Comparison of ENCODE assay signal across 1 cellular context in the genomic region with DNA sequence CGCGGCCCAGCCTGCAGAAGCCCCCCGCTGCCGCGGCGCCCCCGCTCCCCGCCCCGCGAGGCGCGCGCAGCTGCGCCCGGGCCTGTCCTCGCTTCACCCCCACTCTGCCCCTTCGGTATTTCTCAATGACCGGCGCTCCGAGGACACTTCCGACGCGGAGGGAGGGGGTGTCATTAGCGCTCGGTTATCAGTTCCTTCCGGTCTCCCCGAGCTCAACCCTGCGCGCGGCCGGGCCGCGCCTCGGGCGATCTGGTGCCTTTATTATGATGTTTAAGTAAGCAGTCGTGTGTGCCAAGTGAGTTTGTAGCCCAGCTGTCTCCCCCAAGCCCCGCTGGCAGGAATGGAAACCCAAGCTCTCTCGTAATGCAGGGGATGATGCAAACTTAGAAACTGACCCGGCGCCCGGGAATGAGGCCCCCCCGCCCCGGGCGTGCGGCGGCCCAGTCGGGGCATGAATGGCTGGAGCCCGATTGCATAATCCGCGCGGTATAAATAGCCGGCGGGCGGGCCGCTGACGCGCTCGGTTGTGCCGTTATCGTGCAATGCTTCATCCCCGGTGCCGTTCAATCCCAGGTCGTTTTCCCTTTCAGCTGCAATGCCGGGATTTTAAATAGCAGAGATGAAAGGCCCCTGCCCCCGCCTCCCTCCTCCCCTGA.
A peak's percentile ranks its signal among the peaks of the same experiment; 100 is the strongest.
TF ChIP-seq lines count a peak whose summit lies in the region.

No MANE protein-coding gene starts in this region.

TF ChIP-seq in K562, 482 proteins besides CTCF, POLR2A, EP300 and RAD21 (continued from another document and continues in another):
- TF ChIP-seq, protein P1, sequence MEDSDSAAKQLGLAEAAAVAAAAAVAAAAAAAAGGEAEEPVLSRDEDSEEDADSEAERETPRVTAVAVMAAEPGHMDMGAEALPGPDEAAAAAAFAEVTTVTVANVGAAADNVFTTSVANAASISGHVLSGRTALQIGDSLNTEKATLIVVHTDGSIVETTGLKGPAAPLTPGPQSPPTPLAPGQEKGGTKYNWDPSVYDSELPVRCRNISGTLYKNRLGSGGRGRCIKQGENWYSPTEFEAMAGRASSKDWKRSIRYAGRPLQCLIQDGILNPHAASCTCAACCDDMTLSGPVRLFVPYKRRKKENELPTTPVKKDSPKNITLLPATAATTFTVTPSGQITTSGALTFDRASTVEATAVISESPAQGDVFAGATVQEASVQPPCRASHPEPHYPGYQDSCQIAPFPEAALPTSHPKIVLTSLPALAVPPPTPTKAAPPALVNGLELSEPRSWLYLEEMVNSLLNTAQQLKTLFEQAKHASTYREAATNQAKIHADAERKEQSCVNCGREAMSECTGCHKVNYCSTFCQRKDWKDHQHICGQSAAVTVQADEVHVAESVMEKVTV (CRISPR knock-in tag; IDR thresholded peaks at IDR 0.05), result peak; percentile 69
- TF ChIP-seq MIER1 (IDR thresholded peaks at IDR 0.05; ENCODE audit: low read depth) (no peak), HMGN3 (IDR thresholded peaks at IDR 0.05; ENCODE audit: borderline replicate concordance, extremely low read depth, insufficient read length, low read depth, low read length) (peak; percentile 88), ZNF764 (CRISPR knock-in tag; IDR thresholded peaks at IDR 0.05; ENCODE audit: low read depth) (no peak), PRPF4 (IDR thresholded peaks at IDR 0.05; ENCODE audit: insufficient read depth, low read depth, low read length, poor library complexity, severe bottlenecking) (peak; percentile 20), RFX1 (IDR thresholded peaks at IDR 0.05) (no peak), SREBF2 (CRISPR knock-in tag; IDR thresholded peaks at IDR 0.05) (no peak), CXXC5 (CRISPR knock-in tag; IDR thresholded peaks at IDR 0.05) (peak; percentile 94), MTA3 (IDR thresholded peaks at IDR 0.05; ENCODE audit: borderline replicate concordance) (peak; percentile 95), PURB (CRISPR knock-in tag; IDR thresholded peaks at IDR 0.05; ENCODE audit: low read depth) (no peak), TEAD4 (IDR thresholded peaks at IDR 0.05; ENCODE audit: low read length) (no peak), TEAD4 (CRISPR knock-in tag; IDR thresholded peaks at IDR 0.05; ENCODE audit: borderline replicate concordance) (no peak), CEBPG (CRISPR knock-in tag; IDR thresholded peaks at IDR 0.05) (peak; percentile 98), CEBPG (tag; conservative IDR thresholded peaks at IDR 0.05 in 1 of 2, IDR thresholded peaks at IDR 0.05 in 1 of 2) (peak; percentile 100), NR2C2 (CRISPR knock-in tag; IDR thresholded peaks at IDR 0.05) (no peak), NR2C2 (tag; IDR thresholded peaks at IDR 0.05) (peak; percentile 84), SAP30 (IDR thresholded peaks at IDR 0.05; ENCODE audit: borderline replicate concordance, insufficient read depth, low read depth, low read length, poor library complexity, severe bottlenecking) (peak; percentile 75), ZNF12 (CRISPR knock-in tag; IDR thresholded peaks at IDR 0.05) (no peak), PTTG1 (tag; IDR thresholded peaks at IDR 0.05; ENCODE audit: low read depth) (no peak), EHMT2 (IDR thresholded peaks at IDR 0.05) (no peak), ZBTB7A (IDR thresholded peaks at IDR 0.05; ENCODE audit: borderline replicate concordance, control insufficient read depth, low read depth, low read length) (no peak), NCOA1 (IDR thresholded peaks at IDR 0.05; ENCODE audit: low read depth) (peak; percentile 65; the same call in 1 of the 2 replicates), FOXM1 (IDR thresholded peaks at IDR 0.05; ENCODE audit: low read depth) (peak; percentile 69; the same call in 1 of the 2 replicates), FOXM1 (CRISPR knock-in tag; IDR thresholded peaks at IDR 0.05; ENCODE audit: low read depth) (no peak), STAT5B (CRISPR knock-in tag; IDR thresholded peaks at IDR 0.05) (no peak), FUS (optimal IDR thresholded peaks at IDR 0.05; ENCODE audit: low read depth, low read length) (no peak), TGIF2 (CRISPR knock-in tag; IDR thresholded peaks at IDR 0.05) (no peak), MEIS2 (IDR thresholded peaks at IDR 0.05; ENCODE audit: partially characterized antibody) (no peak), ZNF766 (CRISPR knock-in tag; conservative IDR thresholded peaks at IDR 0.05) (peak; percentile 58), BMI1 (IDR thresholded peaks at IDR 0.05; ENCODE audit: low read length) (no peak), ZC3H8 (IDR thresholded peaks at IDR 0.05) (no peak), CBX1 (IDR thresholded peaks at IDR 0.05; ENCODE audit: low read depth) (0 out of 2 replicates have a peak, but pooled peaks have one; percentile 62), ZNF217 (CRISPR knock-in tag; IDR thresholded peaks at IDR 0.05) (no peak), HDAC6 (IDR thresholded peaks at IDR 0.05; ENCODE audit: low read depth, low read length) (no peak), FOS (IDR thresholded peaks at IDR 0.05; ENCODE audit: extremely low read depth, insufficient read length) (no peak), ERF (CRISPR knock-in tag; IDR thresholded peaks at IDR 0.05) (no peak), PTRF (tag; IDR thresholded peaks at IDR 0.05) (no peak), NR4A1 (CRISPR knock-in tag; IDR thresholded peaks at IDR 0.05) (peak; percentile 59; the same call in 1 of the 2 replicates), NR4A1 (tag; IDR thresholded peaks at IDR 0.05) (no peak), EZH2 (IDR thresholded peaks at IDR 0.05; ENCODE audit: borderline replicate concordance, low read depth, low read length) (no peak), ZNF431 (CRISPR knock-in tag; IDR thresholded peaks at IDR 0.05) (peak; percentile 49; the same call in 1 of the 2 replicates), FOXA3 (CRISPR knock-in tag; conservative IDR thresholded peaks at IDR 0.05 in 1 of 2, IDR thresholded peaks at IDR 0.05 in 1 of 2) (no peak), POLR2G (IDR thresholded peaks at IDR 0.05; ENCODE audit: low read depth, low read length) (peak; percentile 94), GTF2F1 (IDR thresholded peaks at IDR 0.05; ENCODE audit: low read depth, low read length) (peak; percentile 36; the same call in 1 of the 2 replicates), ZKSCAN3 (CRISPR knock-in tag; IDR thresholded peaks at IDR 0.05) (no peak), ZNF133 (CRISPR knock-in tag; IDR thresholded peaks at IDR 0.05) (no peak), SREBF1 (IDR thresholded peaks at IDR 0.05; ENCODE audit: borderline replicate concordance, low read depth, low read length) (no peak), NR1H2 (CRISPR knock-in tag; IDR thresholded peaks at IDR 0.05) (no peak), MCM3 (IDR thresholded peaks at IDR 0.05) (no peak), HLTF (IDR thresholded peaks at IDR 0.05) (0 out of 2 replicates have a peak, but pooled peaks have one; percentile 81), TRIM24 (IDR thresholded peaks at IDR 0.05) (peak in 1 of 2 experiments; percentile 75; a peak in 2 of 4 replicates), CBFA2T2 (conservative IDR thresholded peaks at IDR 0.05) (no peak), ZNF311 (CRISPR knock-in tag; IDR thresholded peaks at IDR 0.05) (no peak)
- TF ChIP-seq, protein P2, sequence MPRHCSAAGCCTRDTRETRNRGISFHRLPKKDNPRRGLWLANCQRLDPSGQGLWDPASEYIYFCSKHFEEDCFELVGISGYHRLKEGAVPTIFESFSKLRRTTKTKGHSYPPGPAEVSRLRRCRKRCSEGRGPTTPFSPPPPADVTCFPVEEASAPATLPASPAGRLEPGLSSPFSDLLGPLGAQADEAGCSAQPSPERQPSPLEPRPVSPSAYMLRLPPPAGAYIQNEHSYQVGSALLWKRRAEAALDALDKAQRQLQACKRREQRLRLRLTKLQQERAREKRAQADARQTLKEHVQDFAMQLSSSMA (CRISPR knock-in tag; IDR thresholded peaks at IDR 0.05), result peak; percentile 28; the same call in 1 of the 2 replicates
- TF ChIP-seq, protein P3, sequence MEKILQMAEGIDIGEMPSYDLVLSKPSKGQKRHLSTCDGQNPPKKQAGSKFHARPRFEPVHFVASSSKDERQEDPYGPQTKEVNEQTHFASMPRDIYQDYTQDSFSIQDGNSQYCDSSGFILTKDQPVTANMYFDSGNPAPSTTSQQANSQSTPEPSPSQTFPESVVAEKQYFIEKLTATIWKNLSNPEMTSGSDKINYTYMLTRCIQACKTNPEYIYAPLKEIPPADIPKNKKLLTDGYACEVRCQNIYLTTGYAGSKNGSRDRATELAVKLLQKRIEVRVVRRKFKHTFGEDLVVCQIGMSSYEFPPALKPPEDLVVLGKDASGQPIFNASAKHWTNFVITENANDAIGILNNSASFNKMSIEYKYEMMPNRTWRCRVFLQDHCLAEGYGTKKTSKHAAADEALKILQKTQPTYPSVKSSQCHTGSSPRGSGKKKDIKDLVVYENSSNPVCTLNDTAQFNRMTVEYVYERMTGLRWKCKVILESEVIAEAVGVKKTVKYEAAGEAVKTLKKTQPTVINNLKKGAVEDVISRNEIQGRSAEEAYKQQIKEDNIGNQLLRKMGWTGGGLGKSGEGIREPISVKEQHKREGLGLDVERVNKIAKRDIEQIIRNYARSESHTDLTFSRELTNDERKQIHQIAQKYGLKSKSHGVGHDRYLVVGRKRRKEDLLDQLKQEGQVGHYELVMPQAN (IDR thresholded peaks at IDR 0.05; ENCODE audit: borderline replicate concordance), result peak; percentile 18; the same call in 1 of the 2 replicates
- TF ChIP-seq, protein P4, sequence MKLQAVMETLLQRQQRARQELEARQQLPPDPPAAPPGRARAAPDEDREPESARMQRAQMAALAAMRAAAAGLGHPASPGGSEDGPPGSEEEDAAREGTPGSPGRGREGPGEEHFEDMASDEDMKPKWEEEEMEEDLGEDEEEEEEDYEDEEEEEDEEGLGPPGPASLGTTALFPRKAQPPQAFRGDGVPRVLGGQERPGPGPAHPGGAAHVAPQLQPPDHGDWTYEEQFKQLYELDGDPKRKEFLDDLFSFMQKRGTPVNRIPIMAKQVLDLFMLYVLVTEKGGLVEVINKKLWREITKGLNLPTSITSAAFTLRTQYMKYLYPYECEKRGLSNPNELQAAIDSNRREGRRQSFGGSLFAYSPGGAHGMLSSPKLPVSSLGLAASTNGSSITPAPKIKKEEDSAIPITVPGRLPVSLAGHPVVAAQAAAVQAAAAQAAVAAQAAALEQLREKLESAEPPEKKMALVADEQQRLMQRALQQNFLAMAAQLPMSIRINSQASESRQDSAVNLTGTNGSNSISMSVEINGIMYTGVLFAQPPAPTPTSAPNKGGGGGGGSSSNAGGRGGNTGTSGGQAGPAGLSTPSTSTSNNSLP (IDR thresholded peaks at IDR 0.05; ENCODE audit: borderline replicate concordance, low read depth, low read length), result no peak
- TF ChIP-seq, protein P5, sequence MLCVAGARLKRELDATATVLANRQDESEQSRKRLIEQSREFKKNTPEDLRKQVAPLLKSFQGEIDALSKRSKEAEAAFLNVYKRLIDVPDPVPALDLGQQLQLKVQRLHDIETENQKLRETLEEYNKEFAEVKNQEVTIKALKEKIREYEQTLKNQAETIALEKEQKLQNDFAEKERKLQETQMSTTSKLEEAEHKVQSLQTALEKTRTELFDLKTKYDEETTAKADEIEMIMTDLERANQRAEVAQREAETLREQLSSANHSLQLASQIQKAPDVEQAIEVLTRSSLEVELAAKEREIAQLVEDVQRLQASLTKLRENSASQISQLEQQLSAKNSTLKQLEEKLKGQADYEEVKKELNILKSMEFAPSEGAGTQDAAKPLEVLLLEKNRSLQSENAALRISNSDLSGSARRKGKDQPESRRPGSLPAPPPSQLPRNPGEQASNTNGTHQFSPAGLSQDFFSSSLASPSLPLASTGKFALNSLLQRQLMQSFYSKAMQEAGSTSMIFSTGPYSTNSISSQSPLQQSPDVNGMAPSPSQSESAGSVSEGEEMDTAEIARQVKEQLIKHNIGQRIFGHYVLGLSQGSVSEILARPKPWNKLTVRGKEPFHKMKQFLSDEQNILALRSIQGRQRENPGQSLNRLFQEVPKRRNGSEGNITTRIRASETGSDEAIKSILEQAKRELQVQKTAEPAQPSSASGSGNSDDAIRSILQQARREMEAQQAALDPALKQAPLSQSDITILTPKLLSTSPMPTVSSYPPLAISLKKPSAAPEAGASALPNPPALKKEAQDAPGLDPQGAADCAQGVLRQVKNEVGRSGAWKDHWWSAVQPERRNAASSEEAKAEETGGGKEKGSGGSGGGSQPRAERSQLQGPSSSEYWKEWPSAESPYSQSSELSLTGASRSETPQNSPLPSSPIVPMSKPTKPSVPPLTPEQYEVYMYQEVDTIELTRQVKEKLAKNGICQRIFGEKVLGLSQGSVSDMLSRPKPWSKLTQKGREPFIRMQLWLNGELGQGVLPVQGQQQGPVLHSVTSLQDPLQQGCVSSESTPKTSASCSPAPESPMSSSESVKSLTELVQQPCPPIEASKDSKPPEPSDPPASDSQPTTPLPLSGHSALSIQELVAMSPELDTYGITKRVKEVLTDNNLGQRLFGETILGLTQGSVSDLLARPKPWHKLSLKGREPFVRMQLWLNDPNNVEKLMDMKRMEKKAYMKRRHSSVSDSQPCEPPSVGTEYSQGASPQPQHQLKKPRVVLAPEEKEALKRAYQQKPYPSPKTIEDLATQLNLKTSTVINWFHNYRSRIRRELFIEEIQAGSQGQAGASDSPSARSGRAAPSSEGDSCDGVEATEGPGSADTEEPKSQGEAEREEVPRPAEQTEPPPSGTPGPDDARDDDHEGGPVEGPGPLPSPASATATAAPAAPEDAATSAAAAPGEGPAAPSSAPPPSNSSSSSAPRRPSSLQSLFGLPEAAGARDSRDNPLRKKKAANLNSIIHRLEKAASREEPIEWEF (CRISPR knock-in tag; IDR thresholded peaks at IDR 0.05), result no peak
- TF ChIP-seq, protein P6, sequence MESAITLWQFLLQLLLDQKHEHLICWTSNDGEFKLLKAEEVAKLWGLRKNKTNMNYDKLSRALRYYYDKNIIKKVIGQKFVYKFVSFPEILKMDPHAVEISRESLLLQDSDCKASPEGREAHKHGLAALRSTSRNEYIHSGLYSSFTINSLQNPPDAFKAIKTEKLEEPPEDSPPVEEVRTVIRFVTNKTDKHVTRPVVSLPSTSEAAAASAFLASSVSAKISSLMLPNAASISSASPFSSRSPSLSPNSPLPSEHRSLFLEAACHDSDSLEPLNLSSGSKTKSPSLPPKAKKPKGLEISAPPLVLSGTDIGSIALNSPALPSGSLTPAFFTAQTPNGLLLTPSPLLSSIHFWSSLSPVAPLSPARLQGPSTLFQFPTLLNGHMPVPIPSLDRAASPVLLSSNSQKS (CRISPR knock-in tag; IDR thresholded peaks at IDR 0.05), result no peak
- TF ChIP-seq, protein P7, sequence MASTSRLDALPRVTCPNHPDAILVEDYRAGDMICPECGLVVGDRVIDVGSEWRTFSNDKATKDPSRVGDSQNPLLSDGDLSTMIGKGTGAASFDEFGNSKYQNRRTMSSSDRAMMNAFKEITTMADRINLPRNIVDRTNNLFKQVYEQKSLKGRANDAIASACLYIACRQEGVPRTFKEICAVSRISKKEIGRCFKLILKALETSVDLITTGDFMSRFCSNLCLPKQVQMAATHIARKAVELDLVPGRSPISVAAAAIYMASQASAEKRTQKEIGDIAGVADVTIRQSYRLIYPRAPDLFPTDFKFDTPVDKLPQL (IDR thresholded peaks at IDR 0.05; ENCODE audit: extremely low read depth, insufficient read length), result no peak
- TF ChIP-seq, protein P8, sequence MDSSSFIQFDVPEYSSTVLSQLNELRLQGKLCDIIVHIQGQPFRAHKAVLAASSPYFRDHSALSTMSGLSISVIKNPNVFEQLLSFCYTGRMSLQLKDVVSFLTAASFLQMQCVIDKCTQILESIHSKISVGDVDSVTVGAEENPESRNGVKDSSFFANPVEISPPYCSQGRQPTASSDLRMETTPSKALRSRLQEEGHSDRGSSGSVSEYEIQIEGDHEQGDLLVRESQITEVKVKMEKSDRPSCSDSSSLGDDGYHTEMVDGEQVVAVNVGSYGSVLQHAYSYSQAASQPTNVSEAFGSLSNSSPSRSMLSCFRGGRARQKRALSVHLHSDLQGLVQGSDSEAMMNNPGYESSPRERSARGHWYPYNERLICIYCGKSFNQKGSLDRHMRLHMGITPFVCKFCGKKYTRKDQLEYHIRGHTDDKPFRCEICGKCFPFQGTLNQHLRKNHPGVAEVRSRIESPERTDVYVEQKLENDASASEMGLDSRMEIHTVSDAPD (CRISPR knock-in tag; IDR thresholded peaks at IDR 0.05), result no peak
